ENCODE assay signal across 1 cellular context in the genomic region with DNA sequence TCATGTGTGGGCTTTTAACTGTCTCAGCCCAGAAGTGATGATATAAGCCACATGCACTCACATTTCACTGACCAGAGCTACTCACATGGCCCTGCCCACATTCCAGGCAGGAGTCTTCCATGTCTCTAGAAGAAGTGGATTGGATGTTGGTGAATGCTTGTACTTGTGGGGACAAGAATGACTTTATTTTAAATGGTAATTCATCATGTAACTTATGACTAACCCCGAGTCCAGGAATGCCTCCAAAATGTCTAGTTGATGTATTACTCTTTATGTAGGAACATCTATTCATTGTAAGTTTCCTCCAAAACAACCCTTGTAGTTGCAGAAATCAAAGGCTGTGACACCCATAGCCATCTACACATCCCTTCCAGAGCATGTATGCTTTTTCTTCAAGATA.
TF ChIP-seq lines count a peak whose summit lies in the region.

No MANE protein-coding gene starts in this region.

TF ChIP-seq in IMR-90, 13 proteins besides CTCF, POLR2A, EP300 and RAD21:
- TF ChIP-seq SMC3 (IDR thresholded peaks at IDR 0.05; ENCODE audit: low read depth, low read length) (no peak), MAFK (IDR thresholded peaks at IDR 0.05; ENCODE audit: low read depth, low read length) (no peak), RFX5 (IDR thresholded peaks at IDR 0.05; ENCODE audit: low read depth, low read length) (no peak), CHD1 (IDR thresholded peaks at IDR 0.05; ENCODE audit: low read depth, low read length) (no peak)
